ENCODE assay signal across 9 cellular contexts in the genomic region with DNA sequence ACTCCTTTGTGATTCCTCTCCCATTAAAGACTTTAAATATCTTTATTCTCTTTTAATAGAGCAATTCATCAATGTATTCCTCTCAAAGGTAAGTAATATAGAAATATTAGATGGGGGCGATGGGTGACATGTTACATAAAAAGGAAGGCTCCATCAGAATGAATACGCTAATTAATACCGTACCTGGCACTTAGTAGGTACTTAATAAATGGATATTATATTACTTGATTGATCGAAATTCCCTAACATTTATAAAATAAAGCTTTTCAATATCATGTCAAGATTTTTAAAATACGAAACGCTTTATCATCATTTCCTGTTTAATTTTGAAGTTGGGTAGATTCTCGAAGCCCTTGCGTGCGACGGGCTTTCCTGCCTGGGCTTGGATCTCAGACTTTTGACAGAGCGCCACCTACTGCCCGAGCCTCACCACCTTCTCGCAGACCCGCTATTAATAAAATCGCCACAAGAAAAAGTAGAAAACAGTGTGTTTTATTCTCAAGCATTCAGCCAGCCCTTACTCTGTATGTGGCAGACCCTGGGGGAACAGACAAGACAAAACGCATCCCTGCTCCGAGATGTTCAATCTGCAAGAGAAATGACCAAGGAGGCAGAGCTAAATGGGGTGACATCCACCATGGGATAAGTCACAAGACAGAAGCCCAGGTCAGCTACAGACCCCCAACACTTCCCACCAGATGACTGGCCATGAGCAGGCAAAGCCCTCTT.
DNase-seq lines count a peak whose midpoint lies in the region; ATAC-seq and TF ChIP-seq lines count a peak whose summit lies in the region.
"Had no signal": no experiment of that assay in that cellular context is flagged by ENCODE, and none has a peak within 500 bp of the region (broad histone marks: within the 10 kb centered on the region; RNA-seq: fewer than 3 reads in every experiment).

No MANE protein-coding gene starts in this region.

- peak; percentile 81 for TF ChIP-seq CTCF in BJ (IDR thresholded peaks at IDR 0.05; ENCODE audit: insufficient read depth, low read depth, low read length)
- TF ChIP-seq CTCF in natural killer cell (IDR thresholded peaks at IDR 0.05), result peak; percentile 58

- H3K36me3 ChIP-seq in BJ (ENCODE audit: control insufficient read depth, insufficient read depth, low read length), result no peaks in the 10 kb centered on the region
- H3K36me3 ChIP-seq in NT2/D1 (ENCODE audit: insufficient read depth, insufficient read length, low read length), result no peaks in the 10 kb centered on the region

- intact Hi-C loops in natural killer cell (cut with micrococcal nuclease), result loop anchor here (2.0 kb wide), 1 partner anchor 444 kb away; no protein-coding TSS in a partner anchor

- peaks cover 19 to 32% of the 10 kb centered on the region in 2 donors for H3K27me3 Mint-ChIP-seq in natural killer cell (ENCODE audit: low read depth in 2 of 2)
- no peaks in the 10 kb centered on the region for H3K27me3 Mint-ChIP-seq in stimulated activated memory B cell treated with anti-CD40 and anti-IgM and Interleukin-4, amounts not matched to agents 10 μg/mL and 1 μg/mL and 100 μg/mL, for 72 hours

- ATAC-seq in natural killer cell (peak in 2 of 3 donors; percentile 44 to 78), GM21526 (IDR thresholded peaks at IDR 0.05; ENCODE audit: low FRiP score, unreplicated experiment) (no peak)
- ATAC-seq in stimulated activated memory B cell treated with anti-CD40 and anti-IgM and Interleukin-4, amounts not matched to agents 10 μg/mL and 1 μg/mL and 100 μg/mL, for 72 hours, result peak; percentile 72

- POLR2A ChIA-PET in BJ (lab: Charles Lee), result no interaction called here

- no peaks in the 10 kb centered on the region for H3K36me3 Mint-ChIP-seq in natural killer cell
- H3K36me3 Mint-ChIP-seq in stimulated activated memory B cell treated with anti-CD40 and anti-IgM and Interleukin-4, amounts not matched to agents 10 μg/mL and 1 μg/mL and 100 μg/mL, for 72 hours, result no peaks in the 10 kb centered on the region
- H3K36me3 Mint-ChIP-seq: IgD-negative memory B cell had no signal

- H3K9me3 Mint-ChIP-seq in natural killer cell, result no peaks in the 10 kb centered on the region
- no peaks in the 10 kb centered on the region for H3K9me3 Mint-ChIP-seq in stimulated activated memory B cell treated with anti-CD40 and anti-IgM and Interleukin-4, amounts not matched to agents 10 μg/mL and 1 μg/mL and 100 μg/mL, for 72 hours

- no peak for TF ChIP-seq POLR2A in erythroblast (IDR thresholded peaks at IDR 0.05; ENCODE audit: low read length)

- CTCF ChIA-PET in BJ (lab: Yijun Ruan, JAX), result interaction anchor here (0.7 to 2.4 kb wide), 27 partner anchors 9 to 758 kb away, joined by 3 to 27 read pairs (median 5); no protein-coding TSS in a partner anchor

- no peak overlapping the region for H3K4me3 Mint-ChIP-seq in natural killer cell
- no peak overlapping the region for H3K4me3 Mint-ChIP-seq in stimulated activated memory B cell treated with anti-CD40 and anti-IgM and Interleukin-4, amounts not matched to agents 10 μg/mL and 1 μg/mL and 100 μg/mL, for 72 hours

- H3K4me1 Mint-ChIP-seq in natural killer cell, result peaks cover 0 to 5% of the 10 kb centered on the region in 2 donors
- peaks cover 4% of the 10 kb centered on the region for H3K4me1 Mint-ChIP-seq in stimulated activated memory B cell treated with anti-CD40 and anti-IgM and Interleukin-4, amounts not matched to agents 10 μg/mL and 1 μg/mL and 100 μg/mL, for 72 hours

- DNase-seq in BJ (ENCODE audit: low read depth) (peak; percentile 22), GOT3 (lab: John Stamatoyannopoulos, UW) (peak; percentile 27), NT2/D1 (ENCODE audit: low read depth, low spot score) (peak; percentile 58), erythroblast (lab: John Stamatoyannopoulos, UW) (peak; percentile 74 to 82), natural killer cell (peak; percentile 40)
- DNase-seq in activated CD8-positive, alpha-beta memory T cell treated with anti-CD3 and anti-CD28 coated beads, Interleukin-2, amount 50 U/mL, for 4 hours, result peak; percentile 73

- H3K27ac Mint-ChIP-seq in natural killer cell, result no peak overlapping the region
- H3K27ac Mint-ChIP-seq in stimulated activated memory B cell treated with anti-CD40 and anti-IgM and Interleukin-4, amounts not matched to agents 10 μg/mL and 1 μg/mL and 100 μg/mL, for 72 hours, result peak overlapping the region; percentile 29
- H3K27ac Mint-ChIP-seq: IgD-negative memory B cell had no signal

- H3K4me3 ChIP-seq in BJ (ENCODE audit: low read depth, low read length) (no peak overlapping the region), NT2/D1 (ENCODE audit: insufficient read length, low read depth) (no peak overlapping the region)

- H3K27me3 ChIP-seq in BJ (ENCODE audit: control insufficient read depth, insufficient read depth, low read length) (peaks cover 2% of the 10 kb centered on the region), NT2/D1 (ENCODE audit: insufficient read depth, insufficient read length) (peaks cover 5% of the 10 kb centered on the region)

- H3K9ac ChIP-seq in NT2/D1 (ENCODE audit: insufficient read length, low read depth), result no peak overlapping the region

- no peaks in the 10 kb centered on the region for H3K4me1 ChIP-seq in NT2/D1 (ENCODE audit: insufficient read depth, insufficient read length)

- no peaks in the 10 kb centered on the region for H3K9me3 ChIP-seq in NT2/D1 (ENCODE audit: insufficient read depth, low read length)

Comparison
In these comparisons a context has a peak if more than half of its experiments do, and no peak if none do; other contexts are left out.
1. DNase-seq: peak in every context shown above with its lines; median percentile 78 in erythroblast; 73 in activated CD8-positive, alpha-beta memory T cell treated with anti-CD3 and anti-CD28 coated beads, Interleukin-2, amount 50 U/mL, for 4 hours; 58 in NT2/D1; 40 in natural killer cell; 27 in GOT3; 22 in BJ.